Comparison of ENCODE assay signal across 10 cellular contexts in the genomic region with DNA sequence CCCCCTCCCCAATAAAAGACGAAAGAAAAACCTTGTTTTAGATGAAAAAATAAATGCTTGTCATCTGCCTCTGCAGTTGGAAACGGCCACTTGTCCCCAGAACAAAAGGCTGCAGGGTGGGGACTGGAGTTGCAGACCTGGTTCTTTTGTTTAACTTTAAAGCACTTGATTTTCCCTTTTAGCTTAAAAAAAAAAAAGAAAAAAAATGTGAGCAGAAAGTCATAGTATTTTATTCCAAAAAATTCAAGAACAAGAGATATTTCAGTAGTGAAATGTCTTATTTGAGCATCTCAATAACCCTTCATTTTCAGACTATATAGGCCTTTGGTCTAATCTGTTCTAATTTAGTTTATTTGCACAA. TPM values are rescaled to one million over a fixed set of nuclear protein-coding genes. Genes with fewer than 3 reads are reported as not detected.
DNase-seq lines count a peak whose midpoint lies in the region; ATAC-seq and TF ChIP-seq lines count a peak whose summit lies in the region.
"Had no signal": no experiment of that assay in that cellular context is flagged by ENCODE, and none has a peak within 500 bp of the region (broad histone marks: within the 10 kb centered on the region; RNA-seq: fewer than 3 reads in every experiment).

No MANE protein-coding gene starts in this region.

- H3K27ac ChIP-seq in brain microvascular endothelial cell (no peak overlapping the region), lower lobe of right lung (no peak overlapping the region), tibial nerve (peak overlapping the region in 3 of 4 donors; percentile 84 to 94 (median 92))

- H3K36me3 Mint-ChIP-seq in activated naive CD4-positive, alpha-beta T cell treated with anti-CD3 and anti-CD28 coated beads for 36 hours (ENCODE audit: low read depth), result no peaks in the 10 kb centered on the region
- peaks cover 6 to 8% of the 10 kb centered on the region in 2 donors for H3K36me3 Mint-ChIP-seq in activated naive CD4-positive, alpha-beta T cell treated with anti-CD3 and anti-CD28 coated beads, Interleukin-2, amount 50 U/mL, for 72 hours
- H3K36me3 Mint-ChIP-seq: CD4-positive, alpha-beta memory T cell had no signal

- CTCF ChIA-PET in activated naive CD4-positive, alpha-beta T cell treated with anti-CD3 and anti-CD28 coated beads for 36 hours (lab: Charles Lee), result interaction anchor here (0.6 kb wide), 1 partner anchor 90 kb away, joined by 3 read pairs; no protein-coding TSS in a partner anchor

- in situ Hi-C loops in brain microvascular endothelial cell (cut with HindIII; ENCODE audit: low pct_ligation_motif_present, low sequenced_read_pairs), result no loop called here

- peak overlapping the region; percentile 59 for H3K4me3 Mint-ChIP-seq in activated naive CD4-positive, alpha-beta T cell treated with anti-CD3 and anti-CD28 coated beads for 36 hours

- no peaks in the 10 kb centered on the region for H3K9me3 Mint-ChIP-seq in activated naive CD4-positive, alpha-beta T cell treated with anti-CD3 and anti-CD28 coated beads for 36 hours
- H3K9me3 Mint-ChIP-seq in activated naive CD4-positive, alpha-beta T cell treated with anti-CD3 and anti-CD28 coated beads, Interleukin-2, amount 50 U/mL, for 72 hours, result no peaks in the 10 kb centered on the region
- H3K9me3 Mint-ChIP-seq: CD4-positive, alpha-beta memory T cell had no signal

- H3K4me3 ChIP-seq in brain microvascular endothelial cell (ENCODE audit: low read depth, low read length), result peak overlapping the region; percentile 95
- peak overlapping the region; percentile 56 for H3K4me3 ChIP-seq in lower lobe of right lung
- H3K4me3 ChIP-seq in tibial nerve, result peak overlapping the region; percentile 51 to 94 (median 72)

- H3K27me3 ChIP-seq in brain microvascular endothelial cell (replicated peaks) (no peaks in the 10 kb centered on the region), lower lobe of right lung (ENCODE audit: low read depth) (peaks cover 31% of the 10 kb centered on the region), tibial nerve (no peaks in the 10 kb centered on the region)

- intact Hi-C loops in activated naive CD4-positive, alpha-beta T cell treated with anti-CD3 and anti-CD28 coated beads for 36 hours (cut with micrococcal nuclease), result no loop called here
- intact Hi-C loops in lower lobe of right lung (cut with DNase I), result no loop called here

- TF ChIP-seq CTCF in brain microvascular endothelial cell (IDR thresholded peaks at IDR 0.05; ENCODE audit: low read depth, low read length, missing control alignments) (no peak), lower lobe of right lung (IDR thresholded peaks at IDR 0.05) (no peak), tibial nerve (IDR thresholded peaks at IDR 0.05) (no peak)

- WGBS in tibial nerve, 2 donors, result 0 to 2% methylated on average over 2 of the region's 2 CpGs

- no peak overlapping the region for H3K27ac Mint-ChIP-seq in activated naive CD4-positive, alpha-beta T cell treated with anti-CD3 and anti-CD28 coated beads for 36 hours
- no peak overlapping the region for H3K27ac Mint-ChIP-seq in activated naive CD4-positive, alpha-beta T cell treated with anti-CD3 and anti-CD28 coated beads, Interleukin-2, amount 50 U/mL, for 72 hours
- H3K27ac Mint-ChIP-seq: CD4-positive, alpha-beta memory T cell had no signal

- no peak for DNase-seq in activated naive CD4-positive, alpha-beta T cell treated with anti-CD3 and anti-CD28 coated beads for 36 hours
- no peak for DNase-seq in activated naive CD4-positive, alpha-beta T cell treated with anti-CD3 and anti-CD28 coated beads, Interleukin-2, amount 50 U/mL, for 72 hours (ENCODE audit: low spot score in 2 of 2)
- no peak for DNase-seq in brain microvascular endothelial cell
- DNase-seq in lower lobe of right lung, result no peak
- no peak for DNase-seq in tibial nerve (ENCODE audit: low spot score in 2 of 2)
- DNase-seq in DMS114 treated with DMSO at 0.1 percent for 48 hours (lab: John Stamatoyannopoulos, UW; ENCODE audit: unreplicated experiment), result no peak
- DNase-seq: CD4-positive, alpha-beta memory T cell; NCI-H1417 treated with DMSO at 0.1 percent for 48 hours had no signal

- TF ChIP-seq EP300 in tibial nerve (IDR thresholded peaks at IDR 0.05), result no peak

- no peak for TF ChIP-seq POLR2A in tibial nerve (IDR thresholded peaks at IDR 0.05)

- H3K4me1 ChIP-seq in lower lobe of right lung, result peaks cover 20% of the 10 kb centered on the region
- H3K4me1 ChIP-seq in tibial nerve, result peaks cover 0 to 42% (median 4%) of the 10 kb centered on the region in 4 donors

- H3K36me3 ChIP-seq in brain microvascular endothelial cell (replicated peaks) (no peaks in the 10 kb centered on the region), lower lobe of right lung (no peaks in the 10 kb centered on the region), tibial nerve (no peaks in the 10 kb centered on the region)

- peaks cover 54% of the 10 kb centered on the region for H3K27me3 Mint-ChIP-seq in activated naive CD4-positive, alpha-beta T cell treated with anti-CD3 and anti-CD28 coated beads for 36 hours (ENCODE audit: low read depth)

- no peak for ATAC-seq in activated naive CD4-positive, alpha-beta T cell treated with anti-CD3 and anti-CD28 coated beads, Interleukin-2, amount 50 U/mL, for 72 hours
- no peak for ATAC-seq in lower lobe of right lung
- no peak for ATAC-seq in HG02642 (IDR thresholded peaks at IDR 0.05; ENCODE audit: poor library complexity, unreplicated experiment)
- ATAC-seq in HG02970 (IDR thresholded peaks at IDR 0.05; ENCODE audit: low FRiP score, unreplicated experiment), result no peak

- peaks cover 7% of the 10 kb centered on the region for H3K4me1 Mint-ChIP-seq in activated naive CD4-positive, alpha-beta T cell treated with anti-CD3 and anti-CD28 coated beads for 36 hours (ENCODE audit: low read depth)

- H3K9me3 ChIP-seq in lower lobe of right lung (no peaks in the 10 kb centered on the region), tibial nerve (peaks cover 0 to 4% (median 0%) of the 10 kb centered on the region in 4 donors)

RNA-seq across cellular contexts. Expression of a gene that starts 1.8 kb away (rescaled TPM):
- total RNA-seq in activated naive CD4-positive, alpha-beta T cell treated with anti-CD3 and anti-CD28 coated beads for 36 hours, result under 1 TPM; 0.14 to 0.32 TPM
- total RNA-seq in activated naive CD4-positive, alpha-beta T cell treated with anti-CD3 and anti-CD28 coated beads, Interleukin-2, amount 50 U/mL, for 72 hours, result under 1 TPM; 0.10 to 0.18 TPM
- total RNA-seq in lower lobe of right lung (20.6 TPM), tibial nerve (100 to 1,000 TPM; 223 to 587 (median 472) TPM)
- total RNA-seq: CD4-positive, alpha-beta memory T cell had no signal

Comparison
In these comparisons a context has a peak if more than half of its experiments do, and no peak if none do; other contexts are left out.
1. H3K27ac ChIP-seq: peak in tibial nerve (3 of 4); none in brain microvascular endothelial cell (single experiment) and lower lobe of right lung (single experiment).
2. RNA of a gene that starts 1.8 kb away (total RNA-seq): 223 to 587 TPM in tibial nerve and 20.6 TPM in lower lobe of right lung (single experiment); 0.14 to 0.32 TPM in activated naive CD4-positive, alpha-beta T cell treated with anti-CD3 and anti-CD28 coated beads for 36 hours and 0.10 to 0.18 TPM in activated naive CD4-positive, alpha-beta T cell treated with anti-CD3 and anti-CD28 coated beads, Interleukin-2, amount 50 U/mL, for 72 hours; every median in the first group is over 10 times any median in the second.
3. Peak in every context shown above with its lines, with median percentiles within 50 percentile points of each other: H3K4me3 ChIP-seq.